In genomic region chr6:82067021-82067420, GRCh38 we compare ENCODE assay signal across 9 cellular contexts.
DNase-seq lines count a peak whose midpoint lies in the region; ATAC-seq lines count a peak whose summit lies in the region.
"Had no signal": no experiment of that assay in that cellular context is flagged by ENCODE, and none has a peak within 500 bp of the region (broad histone marks: within the 10 kb centered on the region; RNA-seq: fewer than 3 reads in every experiment).

No MANE protein-coding gene starts in this region.

- ATAC-seq in GM18519 (IDR thresholded peaks at IDR 0.05; ENCODE audit: low FRiP score, unreplicated experiment) (peak; percentile 98), GM21723 (IDR thresholded peaks at IDR 0.05; ENCODE audit: unreplicated experiment) (peak; percentile 98), HG03460 (IDR thresholded peaks at IDR 0.05; ENCODE audit: unreplicated experiment) (peak; percentile 99)

- DNase-seq in globus pallidus (ENCODE audit: low spot score), result peak; percentile 47
- DNase-seq in EL, result no peak
- no peak for DNase-seq in ureter (ENCODE audit: low spot score)
- no peak for DNase-seq in activated naive CD4-positive, alpha-beta T cell (lab: John Stamatoyannopoulos, UW)
- no peak for DNase-seq in midbrain (lab: John Stamatoyannopoulos, UW)
- DNase-seq: MG63 had no signal
